In the genomic region with DNA sequence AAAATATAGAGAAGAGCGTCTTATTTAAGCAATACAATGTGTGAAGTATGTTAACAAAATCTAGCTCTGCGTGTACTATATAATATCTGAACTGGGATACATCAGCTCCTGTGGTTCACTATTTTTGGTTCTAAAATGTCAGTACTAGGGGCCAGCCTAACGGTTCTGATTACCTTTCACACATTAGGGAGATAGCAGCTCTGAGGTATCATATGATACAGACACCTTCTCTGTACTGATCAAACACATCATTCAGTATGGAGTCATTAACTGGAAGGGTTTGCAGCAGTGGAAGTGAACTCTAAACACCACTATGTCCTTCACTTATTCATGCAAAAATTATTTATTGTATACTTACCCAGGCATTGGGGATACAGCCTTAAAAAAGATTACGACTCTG, we compare ENCODE assay signal across 7 cellular contexts. TPM values are rescaled to one million over a fixed set of nuclear protein-coding genes. Genes with fewer than 3 reads are reported as not detected.
DNase-seq lines count a peak whose midpoint lies in the region; ATAC-seq and TF ChIP-seq lines count a peak whose summit lies in the region.

No MANE protein-coding gene starts in this region.

- peaks cover 21% of the 10 kb centered on the region for H3K27me3 Mint-ChIP-seq in GM23338 (ENCODE audit: insufficient read depth, low read depth, poor library complexity)

- TF ChIP-seq CTCF in GM23338 (conservative IDR thresholded peaks at IDR 0.05; ENCODE audit: low read depth in 2 of 2) (no peak), Peyer's patch (IDR thresholded peaks at IDR 0.05) (no peak), fibroblast of lung (conservative IDR thresholded peaks at IDR 0.05 in 1 of 2, IDR thresholded peaks at IDR 0.05 in 1 of 2; ENCODE audit: low read depth in 1 of 2, low read length in 2 of 2) (no peak), GM20000 (IDR thresholded peaks at IDR 0.05; ENCODE audit: extremely low read depth, missing control alignments) (no peak)

- peaks cover 16% of the 10 kb centered on the region for H3K4me1 Mint-ChIP-seq in GM23338

- H3K4me3 Mint-ChIP-seq in GM23338, result peak overlapping the region; percentile 88

- ATAC-seq in GM23338 (no peak), GM21825 (IDR thresholded peaks at IDR 0.05; ENCODE audit: unreplicated experiment) (no peak)

- no peaks in the 10 kb centered on the region for H3K9me3 Mint-ChIP-seq in GM23338

- peaks cover 6% of the 10 kb centered on the region for H3F3A ChIP-seq in GM23338 (replicated peaks; ENCODE audit: low read depth)

- H3K4me2 ChIP-seq in GM23338 (peak overlapping the region; percentile 94), fibroblast of lung (ENCODE audit: extremely low read depth, insufficient read depth, low read length) (peak overlapping the region; percentile 61)

- no peak for DNase-seq in GM23338 (ENCODE audit: low spot score)
- DNase-seq in Peyer's patch, result no peak
- no peak for DNase-seq in fibroblast of lung (ENCODE audit: low read depth in 2 of 2)
- no peak for DNase-seq in GM20000 (ENCODE audit: low spot score)
- no peak for DNase-seq in activated CD4-positive, CD25-positive, alpha-beta regulatory T cell (lab: John Stamatoyannopoulos, UW)

- H3K27ac Mint-ChIP-seq in GM23338, result no peak overlapping the region

- H3K79me2 ChIP-seq in GM23338 (replicated peaks; ENCODE audit: insufficient read depth) (no peaks in the 10 kb centered on the region), fibroblast of lung (ENCODE audit: control insufficient read depth, insufficient read depth, low read length) (peaks cover 22% of the 10 kb centered on the region)

- H3K27me3 ChIP-seq in GM23338 (ENCODE audit: insufficient read depth), result peaks cover 23% of the 10 kb centered on the region
- no peaks in the 10 kb centered on the region for H3K27me3 ChIP-seq in Peyer's patch
- no peaks in the 10 kb centered on the region for H3K27me3 ChIP-seq in fibroblast of lung (ENCODE audit: control insufficient read depth, insufficient read depth, low read length)

- no peaks in the 10 kb centered on the region for H3K36me3 ChIP-seq in GM23338 (ENCODE audit: insufficient read depth)
- no peaks in the 10 kb centered on the region for H3K36me3 ChIP-seq in Peyer's patch
- H3K36me3 ChIP-seq in fibroblast of lung (ENCODE audit: control insufficient read depth, insufficient read depth, low read length), result no peaks in the 10 kb centered on the region

- H3K27ac ChIP-seq in GM23338 (ENCODE audit: low read depth) (no peak overlapping the region), Peyer's patch (peak overlapping the region; percentile 94 to 99 (median 98)), fibroblast of lung (ENCODE audit: insufficient read depth, low read length) (peak overlapping the region; percentile 79), skin epidermis (peak overlapping the region in 20 of 21 experiments; percentile 89 to 100 (median 98))

- H3K4me1 ChIP-seq in GM23338 (ENCODE audit: insufficient read depth) (peaks cover 19% of the 10 kb centered on the region; the same call in 1 of the 2 replicates), Peyer's patch (peaks cover 0 to 33% (median 14%) of the 10 kb centered on the region in 4 donors), fibroblast of lung (ENCODE audit: control insufficient read depth, extremely low read depth, insufficient read depth, low read length) (peaks cover 5% of the 10 kb centered on the region)

- H2AFZ ChIP-seq in GM23338 (peak overlapping the region; percentile 100; the same call in 1 of the 2 replicates), fibroblast of lung (ENCODE audit: low read length) (peak overlapping the region; percentile 67)

- no peaks in the 10 kb centered on the region for H3K9me2 ChIP-seq in GM23338 (ENCODE audit: insufficient read depth)

- no peaks in the 10 kb centered on the region for H3K9me3 ChIP-seq in Peyer's patch
- no peaks in the 10 kb centered on the region for H3K9me3 ChIP-seq in fibroblast of lung (ENCODE audit: control insufficient read depth, insufficient read depth, low read depth, low read length)

- no peak for TF ChIP-seq POLR2A in Peyer's patch (IDR thresholded peaks at IDR 0.05)

- H3K36me3 Mint-ChIP-seq in GM23338 (ENCODE audit: low read depth), result no peaks in the 10 kb centered on the region; the same call in 2 of the 3 replicates

- H3K4me3 ChIP-seq in GM23338 (peak overlapping the region; percentile 84), Peyer's patch (peak overlapping the region; percentile 69 to 97 (median 85)), fibroblast of lung (replicated peaks in 1 of 4; ENCODE audit: control extremely low read depth in 1 of 4, insufficient read depth in 1 of 4, low read depth in 3 of 4, low read length in 4 of 4) (peak overlapping the region; percentile 65 to 77 (median 74)), skin epidermis (peak overlapping the region in 6 of 7 experiments; percentile 85 to 99 (median 96))

- H3K9ac ChIP-seq in fibroblast of lung (ENCODE audit: insufficient read depth, low read length), result no peak overlapping the region

- H4K20me1 ChIP-seq in GM23338 (replicated peaks; ENCODE audit: insufficient read depth) (no peaks in the 10 kb centered on the region), fibroblast of lung (ENCODE audit: control insufficient read depth, extremely low read depth, insufficient read depth, low read length) (no peaks in the 10 kb centered on the region)

TF ChIP-seq in GM23338, 12 proteins besides CTCF, POLR2A, EP300 and RAD21 (continues in another document):
- TF ChIP-seq EZH2 (IDR thresholded peaks at IDR 0.05; ENCODE audit: low read depth, unreplicated experiment) (no peak), EZH2phosphoT487 (IDR thresholded peaks at IDR 0.05; ENCODE audit: unreplicated experiment) (no peak), ZNF331 (CRISPR knock-in tag; IDR thresholded peaks at IDR 0.05; ENCODE audit: low read depth) (no peak), CREB1 (CRISPR knock-in tag; IDR thresholded peaks at IDR 0.05; ENCODE audit: low read depth) (no peak)
- TF ChIP-seq, protein P1, sequence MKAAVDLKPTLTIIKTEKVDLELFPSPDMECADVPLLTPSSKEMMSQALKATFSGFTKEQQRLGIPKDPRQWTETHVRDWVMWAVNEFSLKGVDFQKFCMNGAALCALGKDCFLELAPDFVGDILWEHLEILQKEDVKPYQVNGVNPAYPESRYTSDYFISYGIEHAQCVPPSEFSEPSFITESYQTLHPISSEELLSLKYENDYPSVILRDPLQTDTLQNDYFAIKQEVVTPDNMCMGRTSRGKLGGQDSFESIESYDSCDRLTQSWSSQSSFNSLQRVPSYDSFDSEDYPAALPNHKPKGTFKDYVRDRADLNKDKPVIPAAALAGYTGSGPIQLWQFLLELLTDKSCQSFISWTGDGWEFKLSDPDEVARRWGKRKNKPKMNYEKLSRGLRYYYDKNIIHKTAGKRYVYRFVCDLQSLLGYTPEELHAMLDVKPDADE (IDR thresholded peaks at IDR 0.05), result no peak

RNA-seq across cellular contexts. Expression of gene LNPEP, which starts 2.1 kb away (rescaled TPM):
- total RNA-seq in GM23338 (2014; rRNA removed; shearing (Covaris generic)), result 8.3 and 8.5 TPM in 2 replicates
- polyA plus RNA-seq in GM23338 (2016; fragmentation: Nextera tagmentation; extraction: Ambion mirVana) (1.2 and 1.6 TPM in 2 replicates), fibroblast of lung (15.0 and 19.5 TPM in 2 replicates)
- total RNA-seq in Peyer's patch (10 to 100 TPM; 28.9 to 64.4 (median 38.5) TPM), fibroblast of lung (26.1 and 26.2 TPM in 2 replicates)
- 5.5 and 7.8 TPM in 2 replicates for polyA plus RNA-seq in fibroblast of lung (2012)
- polyA minus RNA-seq in fibroblast of lung (ENCODE audit: low replicate concordance), result 5.1 and 8.3 TPM in 2 replicates

RNA-seq across cellular contexts. Expression of gene ERAP2, which starts 57.5 kb away (rescaled TPM):
- total RNA-seq in GM23338 (2014; rRNA removed; shearing (Covaris generic)), result not detected in 2 replicates
- polyA plus RNA-seq in GM23338 (2016; fragmentation: Nextera tagmentation; extraction: Ambion mirVana) (0.73 TPM in 1 of 2 replicates, not detected in the other), fibroblast of lung (56.7 and 70.9 TPM in 2 replicates)
- total RNA-seq in Peyer's patch (10 to 100 TPM; 50.3 to 82.8 (median 70.8) TPM), fibroblast of lung (66.0 and 180 TPM in 2 replicates)
- 24.1 and 31.0 TPM in 2 replicates for polyA plus RNA-seq in fibroblast of lung (2012)
- polyA minus RNA-seq in fibroblast of lung (ENCODE audit: low replicate concordance), result 25.3 and 32.8 TPM in 2 replicates

Comparison
In these comparisons a context has a peak if more than half of its experiments do, and no peak if none do; other contexts are left out.
1. RNA of gene ERAP2, which starts 57.5 kb away (total RNA-seq): 66.0 to 180 TPM in fibroblast of lung and 50.3 to 82.8 TPM in Peyer's patch; not detected in GM23338; every median in the first group is over 10 times any median in the second.
2. Peak in every context shown above with its lines, with median percentiles within 50 percentile points of each other: H3K4me3 ChIP-seq.